Comparison of ENCODE assay signal across 10 cellular contexts in genomic region chr15:99450896-99451358, GRCh38.
A peak's percentile ranks its signal among the peaks of the same experiment; 100 is the strongest.
DNase-seq lines count a peak whose midpoint lies in the region; ATAC-seq and TF ChIP-seq lines count a peak whose summit lies in the region.
"Had no signal": no experiment of that assay in that cellular context is flagged by ENCODE, and none has a peak within 500 bp of the region (broad histone marks: within the 10 kb centered on the region; RNA-seq: fewer than 3 reads in every experiment).

No MANE protein-coding gene starts in this region.

- TF ChIP-seq EP300 in transverse colon (IDR thresholded peaks at IDR 0.05; ENCODE audit: low read depth): no peak

- peaks cover 71% of the 10 kb centered on the region for H3K4me1 Mint-ChIP-seq in osteocyte (ENCODE audit: unreplicated experiment)

- H3K4me1 ChIP-seq in transverse colon: peaks cover 0 to 44% (median 10%) of the 10 kb centered on the region in 4 donors

- H3K9me3 Mint-ChIP-seq in osteocyte (ENCODE audit: unreplicated experiment): no peaks in the 10 kb centered on the region
- H3K9me3 Mint-ChIP-seq: neural crest cell had no signal

- no peaks in the 10 kb centered on the region for H3K9me3 ChIP-seq in transverse colon

- peak overlapping the region; percentile 63 for H3K27ac Mint-ChIP-seq in osteocyte (ENCODE audit: unreplicated experiment)

- H3K36me3 Mint-ChIP-seq in osteocyte (ENCODE audit: unreplicated experiment): no peaks in the 10 kb centered on the region

- intact Hi-C loops in dorsolateral prefrontal cortex (cut with DNase I): no loop called here
- intact Hi-C loops in transverse colon (cut with DNase I; ENCODE audit: low total_unique reads): no loop called here

- H3K27me3 Mint-ChIP-seq in osteocyte (ENCODE audit: unreplicated experiment): no peaks in the 10 kb centered on the region

- TF ChIP-seq CTCF in dorsolateral prefrontal cortex (IDR thresholded peaks at IDR 0.05 in 54 of 56, conservative IDR thresholded peaks at IDR 0.05 in 2 of 56; ENCODE audit: low read depth in 1 of 56, partially characterized antibody in 56 of 56) (no peak), osteocyte (IDR thresholded peaks at IDR 0.05) (no peak), transverse colon (IDR thresholded peaks at IDR 0.05) (no peak), GM10266 (IDR thresholded peaks at IDR 0.05; ENCODE audit: control insufficient read depth, insufficient read depth, low read depth, missing control alignments) (no peak)

- in situ Hi-C loops in transverse colon (cut with MboI; ENCODE audit: low pct_ligation_motif_present in 1 of 4, low pct_unique_long_range_greater_than_20kb in 1 of 4, low sequenced_read_pairs in 3 of 4): no loop called here

- H3K27ac ChIP-seq in dorsolateral prefrontal cortex (peak overlapping the region in 46 of 59 donors; percentile 2 to 92 (median 62)), transverse colon (peak overlapping the region in 3 of 4 donors; percentile 6 to 14 (median 6))
- H3K27ac ChIP-seq: PC-9 had no signal

- H3K4me3 Mint-ChIP-seq in osteocyte (ENCODE audit: unreplicated experiment): no peak overlapping the region
- H3K4me3 Mint-ChIP-seq: neural crest cell had no signal

- peaks cover 0 to 17% (median 0%) of the 10 kb centered on the region in 45 donors for H3K27me3 ChIP-seq in dorsolateral prefrontal cortex
- no peaks in the 10 kb centered on the region for H3K27me3 ChIP-seq in transverse colon

- no peak for ATAC-seq in HG03521 (IDR thresholded peaks at IDR 0.05; ENCODE audit: unreplicated experiment)

- TF ChIP-seq POLR2A in transverse colon (IDR thresholded peaks at IDR 0.05): no peak

- H3K4me3 ChIP-seq in dorsolateral prefrontal cortex: no peak overlapping the region
- H3K4me3 ChIP-seq in transverse colon: peak overlapping the region in 1 of 4 donors; percentile 4
- H3K4me3 ChIP-seq: PC-9 had no signal

- no peaks in the 10 kb centered on the region for H3K36me3 ChIP-seq in transverse colon

- WGBS in transverse colon (ENCODE audit: low coverage in 1 of 2), 2 donors: 41% methylated on average over 14 of the region's 14 CpGs; no CpG with 5 or more reads in 1 of the 2 donors

- DNase-seq in NCI-H82 (lab: John Stamatoyannopoulos, UW) (peak; percentile 14), NCI-H82 treated with DMSO at 0.1 percent for 48 hours (lab: John Stamatoyannopoulos, UW; ENCODE audit: unreplicated experiment) (no peak), dorsolateral prefrontal cortex (peak in 4 of 10 donors; percentile 50 to 65 (median 56)), osteocyte (ENCODE audit: extremely low spot score, unreplicated experiment) (peak; percentile 71), transverse colon (peak; percentile 79), GM10266 (ENCODE audit: extremely low spot score) (no peak)
- DNase-seq in activated CD4-positive, alpha-beta T cell treated with anti-CD3 and anti-CD28 coated beads, Interleukin-2, amount 50 U/mL, for 24 hours (ENCODE audit: low read depth in 1 of 2, low spot score in 1 of 2): peak; percentile 28 to 51

Comparison
In these comparisons a context has a peak if more than half of its experiments do, and no peak if none do; other contexts are left out.
1. DNase-seq: peak in NCI-H82 (single experiment), activated CD4-positive, alpha-beta T cell treated with anti-CD3 and anti-CD28 coated beads, Interleukin-2, amount 50 U/mL, for 24 hours (2 of 2), osteocyte (single experiment) and transverse colon (single experiment); none in NCI-H82 treated with DMSO at 0.1 percent for 48 hours (single experiment) and GM10266 (single experiment).